ENCODE assay signal across 1 cellular context in the genomic region with DNA sequence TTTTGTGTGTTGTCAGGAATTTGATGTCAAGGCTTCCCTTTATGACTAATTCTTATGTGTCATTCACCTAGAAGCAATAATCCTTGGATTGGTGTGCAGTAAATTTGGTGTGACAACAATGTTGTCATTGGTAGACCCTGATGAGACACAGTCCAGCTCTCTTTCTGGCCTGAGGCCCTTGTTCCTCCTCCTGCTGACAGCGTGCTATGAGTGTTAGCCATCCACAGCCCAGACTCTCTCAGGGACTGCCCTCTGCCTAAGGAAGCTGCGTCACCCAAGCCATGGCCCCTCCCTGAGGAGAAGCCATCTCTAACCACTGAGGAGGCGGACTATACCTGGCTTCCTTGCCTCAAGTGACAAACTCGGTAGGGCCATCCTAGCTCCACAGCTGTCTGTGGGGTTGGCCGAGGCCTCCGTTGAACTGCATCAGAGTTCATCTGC.
TF ChIP-seq lines count a peak whose summit lies in the region.

No MANE protein-coding gene starts in this region.

TF ChIP-seq in GM23338, 12 proteins besides CTCF, POLR2A, EP300 and RAD21 (continued from another document):
- TF ChIP-seq, protein P1, sequence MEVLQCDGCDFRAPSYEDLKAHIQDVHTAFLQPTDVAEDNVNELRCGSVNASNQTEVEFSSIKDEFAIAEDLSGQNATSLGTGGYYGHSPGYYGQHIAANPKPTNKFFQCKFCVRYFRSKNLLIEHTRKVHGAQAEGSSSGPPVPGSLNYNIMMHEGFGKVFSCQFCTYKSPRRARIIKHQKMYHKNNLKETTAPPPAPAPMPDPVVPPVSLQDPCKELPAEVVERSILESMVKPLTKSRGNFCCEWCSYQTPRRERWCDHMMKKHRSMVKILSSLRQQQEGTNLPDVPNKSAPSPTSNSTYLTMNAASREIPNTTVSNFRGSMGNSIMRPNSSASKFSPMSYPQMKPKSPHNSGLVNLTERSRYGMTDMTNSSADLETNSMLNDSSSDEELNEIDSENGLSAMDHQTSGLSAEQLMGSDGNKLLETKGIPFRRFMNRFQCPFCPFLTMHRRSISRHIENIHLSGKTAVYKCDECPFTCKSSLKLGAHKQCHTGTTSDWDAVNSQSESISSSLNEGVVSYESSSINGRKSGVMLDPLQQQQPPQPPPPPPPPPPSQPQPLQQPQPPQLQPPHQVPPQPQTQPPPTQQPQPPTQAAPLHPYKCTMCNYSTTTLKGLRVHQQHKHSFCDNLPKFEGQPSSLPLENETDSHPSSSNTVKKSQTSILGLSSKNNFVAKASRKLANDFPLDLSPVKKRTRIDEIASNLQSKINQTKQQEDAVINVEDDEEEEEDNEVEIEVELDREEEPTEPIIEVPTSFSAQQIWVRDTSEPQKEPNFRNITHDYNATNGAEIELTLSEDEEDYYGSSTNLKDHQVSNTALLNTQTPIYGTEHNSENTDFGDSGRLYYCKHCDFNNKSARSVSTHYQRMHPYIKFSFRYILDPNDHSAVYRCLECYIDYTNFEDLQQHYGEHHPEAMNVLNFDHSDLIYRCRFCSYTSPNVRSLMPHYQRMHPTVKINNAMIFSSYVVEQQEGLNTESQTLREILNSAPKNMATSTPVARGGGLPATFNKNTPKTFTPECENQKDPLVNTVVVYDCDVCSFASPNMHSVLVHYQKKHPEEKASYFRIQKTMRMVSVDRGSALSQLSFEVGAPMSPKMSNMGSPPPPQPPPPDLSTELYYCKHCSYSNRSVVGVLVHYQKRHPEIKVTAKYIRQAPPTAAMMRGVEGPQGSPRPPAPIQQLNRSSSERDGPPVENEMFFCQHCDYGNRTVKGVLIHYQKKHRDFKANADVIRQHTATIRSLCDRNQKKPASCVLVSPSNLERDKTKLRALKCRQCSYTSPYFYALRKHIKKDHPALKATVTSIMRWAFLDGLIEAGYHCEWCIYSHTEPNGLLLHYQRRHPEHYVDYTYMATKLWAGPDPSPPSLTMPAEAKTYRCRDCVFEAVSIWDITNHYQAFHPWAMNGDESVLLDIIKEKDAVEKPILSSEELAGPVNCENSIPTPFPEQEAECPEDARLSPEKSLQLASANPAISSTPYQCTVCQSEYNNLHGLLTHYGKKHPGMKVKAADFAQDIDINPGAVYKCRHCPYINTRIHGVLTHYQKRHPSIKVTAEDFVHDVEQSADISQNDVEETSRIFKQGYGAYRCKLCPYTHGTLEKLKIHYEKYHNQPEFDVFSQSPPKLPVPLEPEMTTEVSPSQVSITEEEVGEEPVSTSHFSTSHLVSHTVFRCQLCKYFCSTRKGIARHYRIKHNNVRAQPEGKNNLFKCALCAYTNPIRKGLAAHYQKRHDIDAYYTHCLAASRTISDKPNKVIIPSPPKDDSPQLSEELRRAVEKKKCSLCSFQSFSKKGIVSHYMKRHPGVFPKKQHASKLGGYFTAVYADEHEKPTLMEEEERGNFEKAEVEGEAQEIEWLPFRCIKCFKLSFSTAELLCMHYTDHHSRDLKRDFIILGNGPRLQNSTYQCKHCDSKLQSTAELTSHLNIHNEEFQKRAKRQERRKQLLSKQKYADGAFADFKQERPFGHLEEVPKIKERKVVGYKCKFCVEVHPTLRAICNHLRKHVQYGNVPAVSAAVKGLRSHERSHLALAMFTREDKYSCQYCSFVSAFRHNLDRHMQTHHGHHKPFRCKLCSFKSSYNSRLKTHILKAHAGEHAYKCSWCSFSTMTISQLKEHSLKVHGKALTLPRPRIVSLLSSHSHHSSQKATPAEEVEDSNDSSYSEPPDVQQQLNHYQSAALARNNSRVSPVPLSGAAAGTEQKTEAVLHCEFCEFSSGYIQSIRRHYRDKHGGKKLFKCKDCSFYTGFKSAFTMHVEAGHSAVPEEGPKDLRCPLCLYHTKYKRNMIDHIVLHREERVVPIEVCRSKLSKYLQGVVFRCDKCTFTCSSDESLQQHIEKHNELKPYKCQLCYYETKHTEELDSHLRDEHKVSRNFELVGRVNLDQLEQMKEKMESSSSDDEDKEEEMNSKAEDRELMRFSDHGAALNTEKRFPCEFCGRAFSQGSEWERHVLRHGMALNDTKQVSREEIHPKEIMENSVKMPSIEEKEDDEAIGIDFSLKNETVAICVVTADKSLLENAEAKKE (CRISPR knock-in tag; IDR thresholded peaks at IDR 0.05), result no peak
